Comparison of ENCODE assay signal across 8 cellular contexts in the genomic region with DNA sequence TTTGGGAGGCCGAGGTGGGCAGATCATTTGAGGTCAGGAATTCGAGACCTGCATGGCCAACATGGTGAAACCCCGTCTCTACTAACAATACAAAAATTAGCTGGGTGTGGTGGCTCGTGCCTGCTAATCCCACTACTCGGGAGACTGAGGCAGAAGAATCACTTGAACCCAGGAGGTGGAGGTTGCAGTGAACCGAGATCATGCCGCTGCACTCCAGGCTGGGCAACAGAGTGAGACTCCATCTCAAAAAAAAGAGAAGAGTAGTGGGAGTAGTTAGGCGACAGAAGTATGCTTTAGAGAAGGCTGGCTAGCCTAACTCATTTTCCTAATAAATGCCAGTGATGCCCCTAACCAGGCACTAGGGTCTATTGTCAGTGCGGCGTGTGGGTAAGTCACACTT. TPM values are rescaled to one million over a fixed set of nuclear protein-coding genes. Genes with fewer than 3 reads are reported as not detected.
DNase-seq lines count a peak whose midpoint lies in the region; ATAC-seq, FAIRE-seq and TF ChIP-seq lines count a peak whose summit lies in the region.
"Not testable (repeated sequence)": the region's sequence is repeated elsewhere in the genome, so short reads cannot be mapped to it uniquely, and the experiment has no call there.

No MANE protein-coding gene starts in this region.

- intact Hi-C loops in Calu3 (cut with micrococcal nuclease; ENCODE audit: unreplicated experiment) = loop anchor here (5.0 kb wide), 1 partner anchor 37 kb away; no protein-coding TSS in a partner anchor
- intact Hi-C loops in activated CD4-positive, alpha-beta T cell treated with anti-CD3 and anti-CD28 coated beads, Interleukin-2, amount 10 ng/mL, durations not matched to agents 24 days and 14 days (cut with micrococcal nuclease) = loop anchor here (5.0 kb wide), 1 partner anchor 373 kb away; no protein-coding TSS in a partner anchor
- intact Hi-C loops in MCF 10A (cut with micrococcal nuclease) = loop anchor here (5.0 kb wide), 2 partner anchors 138 to 373 kb away; no protein-coding TSS in a partner anchor

- TF ChIP-seq CTCF in A549 (IDR thresholded peaks at IDR 0.05); Calu3 (IDR thresholded peaks at IDR 0.05; ENCODE audit: unreplicated experiment); RWPE1 (conservative IDR thresholded peaks at IDR 0.05; ENCODE audit: low read depth); MCF 10A (IDR thresholded peaks at IDR 0.05; ENCODE audit: unreplicated experiment); hepatocyte (IDR thresholded peaks at IDR 0.05; ENCODE audit: poor library complexity); osteocyte (IDR thresholded peaks at IDR 0.05): not testable (repeated sequence)

- not testable (repeated sequence) for H3K4me3 Mint-ChIP-seq in Calu3 (ENCODE audit: low read depth, unreplicated experiment); activated CD4-positive, alpha-beta T cell treated with anti-CD3 and anti-CD28 coated beads, Interleukin-2, amount 10 ng/mL, durations not matched to agents 24 days and 14 days; MCF 10A (ENCODE audit: unreplicated experiment); osteocyte (ENCODE audit: unreplicated experiment)
- H3K4me3 Mint-ChIP-seq in activated naive CD4-positive, alpha-beta T cell treated with anti-CD3 and anti-CD28 coated beads, Interleukin-2, amount 10 ng/mL, durations not matched to agents 7 days and 5 days = peak overlapping the region; percentile 2

- H3K4me3 ChIP-seq in A549, hepatocyte: not testable (repeated sequence)

- H3K27ac Mint-ChIP-seq in Calu3 (ENCODE audit: unreplicated experiment) (peak overlapping the region; percentile 13), MCF 10A (ENCODE audit: low read depth, unreplicated experiment) (peak overlapping the region; percentile 61), osteocyte (ENCODE audit: unreplicated experiment) (peak overlapping the region; percentile 88)
- peak overlapping the region; percentile 73 for H3K27ac Mint-ChIP-seq in activated CD4-positive, alpha-beta T cell treated with anti-CD3 and anti-CD28 coated beads, Interleukin-2, amount 10 ng/mL, durations not matched to agents 24 days and 14 days
- H3K27ac Mint-ChIP-seq in activated naive CD4-positive, alpha-beta T cell treated with anti-CD3 and anti-CD28 coated beads, Interleukin-2, amount 10 ng/mL, durations not matched to agents 7 days and 5 days = peak overlapping the region; percentile 90

- H3K27me3 Mint-ChIP-seq in Calu3 (ENCODE audit: unreplicated experiment); activated CD4-positive, alpha-beta T cell treated with anti-CD3 and anti-CD28 coated beads, Interleukin-2, amount 10 ng/mL, durations not matched to agents 24 days and 14 days; activated naive CD4-positive, alpha-beta T cell treated with anti-CD3 and anti-CD28 coated beads, Interleukin-2, amount 10 ng/mL, durations not matched to agents 7 days and 5 days; MCF 10A (ENCODE audit: insufficient read depth, unreplicated experiment); osteocyte (ENCODE audit: unreplicated experiment): not testable (repeated sequence)

- TF ChIP-seq POLR2A in A549 (IDR thresholded peaks at IDR 0.05; ENCODE audit: low read length) = not testable (repeated sequence)

- not testable (repeated sequence) for BruUV-seq in Calu3 (replicated peaks; lab: Mats Ljungman, UMichigan); MCF 10A (replicated peaks; lab: Mats Ljungman, UMichigan)

- FAIRE-seq in A549 (lab: Jason Lieb, UNC) = not testable (repeated sequence)

- peak overlapping the region; percentile 44 for H3K4me2 ChIP-seq in A549
- H3K4me2 ChIP-seq in hepatocyte = not testable (repeated sequence)

- H3K27me3 ChIP-seq in hepatocyte = not testable (repeated sequence)

- H3K36me3 ChIP-seq in hepatocyte (replicated peaks; ENCODE audit: insufficient read depth, low read depth) = not testable (repeated sequence)

- not testable (repeated sequence) for H4K20me1 ChIP-seq in hepatocyte (ENCODE audit: insufficient read depth, poor library complexity, severe bottlenecking)

- WGBS in A549 (ENCODE audit: missing lambda C conversion rate) = 85% methylated on average over 10 of the region's 10 CpGs
- 82% methylated on average over 10 of the region's 10 CpGs for WGBS in hepatocyte (ENCODE audit: low lambda C conversion rate, missing lambda C conversion rate)

- H3K79me2 ChIP-seq in hepatocyte = not testable (repeated sequence)

- ATAC-seq in A549 = not testable (repeated sequence)

- H3K36me3 Mint-ChIP-seq in Calu3 (ENCODE audit: insufficient read depth, unreplicated experiment) = peaks cover 56% of the 10 kb centered on the region
- H3K36me3 Mint-ChIP-seq in activated CD4-positive, alpha-beta T cell treated with anti-CD3 and anti-CD28 coated beads, Interleukin-2, amount 10 ng/mL, durations not matched to agents 24 days and 14 days (ENCODE audit: low read depth) = peaks cover 28% of the 10 kb centered on the region
- not testable (repeated sequence) for H3K36me3 Mint-ChIP-seq in activated naive CD4-positive, alpha-beta T cell treated with anti-CD3 and anti-CD28 coated beads, Interleukin-2, amount 10 ng/mL, durations not matched to agents 7 days and 5 days; osteocyte (ENCODE audit: unreplicated experiment)
- H3K36me3 Mint-ChIP-seq in MCF 10A (ENCODE audit: insufficient read depth, unreplicated experiment) = peaks cover 22% of the 10 kb centered on the region

- H3K9me3 Mint-ChIP-seq in Calu3 (ENCODE audit: low read depth, unreplicated experiment); activated CD4-positive, alpha-beta T cell treated with anti-CD3 and anti-CD28 coated beads, Interleukin-2, amount 10 ng/mL, durations not matched to agents 24 days and 14 days; activated naive CD4-positive, alpha-beta T cell treated with anti-CD3 and anti-CD28 coated beads, Interleukin-2, amount 10 ng/mL, durations not matched to agents 7 days and 5 days; MCF 10A (ENCODE audit: unreplicated experiment); osteocyte (ENCODE audit: unreplicated experiment): not testable (repeated sequence)

- peaks cover 70% of the 10 kb centered on the region for H3K4me1 Mint-ChIP-seq in Calu3 (ENCODE audit: low read depth, unreplicated experiment)
- peaks cover 24% of the 10 kb centered on the region for H3K4me1 Mint-ChIP-seq in activated CD4-positive, alpha-beta T cell treated with anti-CD3 and anti-CD28 coated beads, Interleukin-2, amount 10 ng/mL, durations not matched to agents 24 days and 14 days
- H3K4me1 Mint-ChIP-seq in activated naive CD4-positive, alpha-beta T cell treated with anti-CD3 and anti-CD28 coated beads, Interleukin-2, amount 10 ng/mL, durations not matched to agents 7 days and 5 days = peaks cover 38% of the 10 kb centered on the region
- H3K4me1 Mint-ChIP-seq in MCF 10A (ENCODE audit: insufficient read depth, unreplicated experiment) = peaks cover 52% of the 10 kb centered on the region
- H3K4me1 Mint-ChIP-seq in osteocyte (ENCODE audit: unreplicated experiment) = peaks cover 38% of the 10 kb centered on the region

- not testable (repeated sequence) for H3K9me2 ChIP-seq in hepatocyte (replicated peaks; ENCODE audit: insufficient read depth)

- CTCF ChIA-PET in A549 (lab: Yijun Ruan, JAX) = interaction anchor here (0.6 to 5.9 kb wide), 6 partner anchors 8 to 51 kb away, joined by 3 to 78 read pairs (median 38); a partner anchor contains a TSS
- CTCF ChIA-PET in Calu3 (lab: Charles Lee) = interaction anchor here (3.4 kb wide), 1 partner anchor 52 kb away, joined by 37 read pairs; a partner anchor contains a TSS
- CTCF ChIA-PET in RWPE1 (lab: Yijun Ruan, JAX) = not testable (repeated sequence)
- CTCF ChIA-PET in activated naive CD4-positive, alpha-beta T cell treated with anti-CD3 and anti-CD28 coated beads, Interleukin-2, amount 10 ng/mL, durations not matched to agents 7 days and 5 days (lab: Charles Lee) = interaction anchor here (0.7 to 4.5 kb wide), 4 partner anchors 26 to 77 kb away, joined by 3 to 29 read pairs (median 12); a partner anchor contains a TSS
- CTCF ChIA-PET in MCF 10A (lab: Yijun Ruan, JAX) = interaction anchor here (1.4 to 2.7 kb wide), 2 partner anchors 41 to 136 kb away, joined by 4 to 22 read pairs; no protein-coding TSS in a partner anchor

- TF ChIP-seq EP300 in A549 (IDR thresholded peaks at IDR 0.05) = not testable (repeated sequence)

- POLR2A ChIA-PET in A549 (lab: Yijun Ruan, JAX) (interaction anchor here (1.9 kb wide), 1 partner anchor 52 kb away, joined by 18 read pairs; a partner anchor contains a TSS), MCF 10A (lab: Yijun Ruan, JAX) (interaction anchor here (1.0 to 6.0 kb wide), 6 partner anchors 26 to 52 kb away, joined by 3 to 123 read pairs (median 4); a partner anchor contains a TSS)
- POLR2A ChIA-PET in RWPE1 (lab: Yijun Ruan, JAX; ENCODE audit: low non-redundant PET) = not testable (repeated sequence)

- H2AFZ ChIP-seq in hepatocyte = not testable (repeated sequence)

- not testable (repeated sequence) for H3K9me3 ChIP-seq in A549; hepatocyte (ENCODE audit: low read depth)

- H3K27ac ChIP-seq in A549 (peak overlapping the region; percentile 70 to 88), RWPE1 (peak overlapping the region; percentile 78), hepatocyte (peak overlapping the region; percentile 74)

- H3K4me1 ChIP-seq in A549 = peaks cover 70% of the 10 kb centered on the region
- H3K4me1 ChIP-seq in hepatocyte (ENCODE audit: insufficient read depth) = peaks cover 29% of the 10 kb centered on the region

- not testable (repeated sequence) for TF ChIP-seq RAD21 in A549 (conservative IDR thresholded peaks at IDR 0.05 in 1 of 2, IDR thresholded peaks at IDR 0.05 in 1 of 2)

- not testable (repeated sequence) for DNase-seq in A549 (ENCODE audit: low read depth in 1 of 2, low spot score in 1 of 2); Calu3; RWPE1 (ENCODE audit: low spot score); activated CD4-positive, alpha-beta T cell treated with anti-CD3 and anti-CD28 coated beads, Interleukin-2, amount 10 ng/mL, durations not matched to agents 24 days and 14 days; activated naive CD4-positive, alpha-beta T cell treated with anti-CD3 and anti-CD28 coated beads, Interleukin-2, amount 10 ng/mL, durations not matched to agents 7 days and 5 days; MCF 10A (ENCODE audit: unreplicated experiment); hepatocyte (ENCODE audit: low spot score); osteocyte (ENCODE audit: extremely low spot score, unreplicated experiment)

RNA-seq across cellular contexts. Expression of a gene that starts 26.3 kb away (rescaled TPM):
- polyA plus RNA-seq in A549 (2011; rRNA removed) = 118 and 144 TPM in 2 replicates
- 56.1 and 57.2 TPM in 2 replicates for polyA plus RNA-seq in A549 (2012; cell fraction: cytosol; rRNA removed)
- 63.1 and 116 TPM in 2 replicates for polyA plus RNA-seq in A549 (2012; cell fraction: nucleus; rRNA removed)
- polyA plus RNA-seq in A549 (2017; fragmentation: RNase III; extraction: RNeasy Plus Mini Kit Qiagen cat#74134 plus additional on column Dnase treatment) = 81.6 to 87.3 TPM (median 83.8 TPM) in 3 replicates
- polyA minus RNA-seq in A549 (2011; rRNA and poly(A)+ RNA removed) = 68.9 and 74.6 TPM in 2 replicates
- total RNA-seq in Calu3 (2022) = 60.2 and 60.5 TPM in 2 replicates
- total RNA-seq in activated CD4-positive, alpha-beta T cell treated with anti-CD3 and anti-CD28 coated beads, Interleukin-2, amount 10 ng/mL, durations not matched to agents 24 days and 14 days = 123 and 133 TPM in 2 replicates
- total RNA-seq in MCF 10A (2022) = 47.0 and 47.7 TPM in 2 replicates
- total RNA-seq in hepatocyte = 69.4 and 74.4 TPM in 2 replicates
- 51.6 and 56.2 TPM in 2 replicates for polyA plus RNA-seq in hepatocyte
- 47.3 and 48.0 TPM in 2 replicates for total RNA-seq in osteocyte

RNA-seq across cellular contexts. Expression of a gene that starts 51.9 kb away (rescaled TPM):
- polyA plus RNA-seq in A549 (2011; rRNA removed) = 296 and 321 TPM in 2 replicates
- 275 and 331 TPM in 2 replicates for polyA plus RNA-seq in A549 (2012; cell fraction: cytosol; rRNA removed)
- polyA plus RNA-seq in A549 (2012; cell fraction: nucleus; rRNA removed) = 582 and 654 TPM in 2 replicates
- polyA plus RNA-seq in A549 (2017; fragmentation: RNase III; extraction: RNeasy Plus Mini Kit Qiagen cat#74134 plus additional on column Dnase treatment) = 173 to 207 TPM (median 197 TPM) in 3 replicates
- polyA minus RNA-seq in A549 (2011; rRNA and poly(A)+ RNA removed) = 913 and 975 TPM in 2 replicates
- 742 and 748 TPM in 2 replicates for total RNA-seq in Calu3 (2022)
- total RNA-seq in activated CD4-positive, alpha-beta T cell treated with anti-CD3 and anti-CD28 coated beads, Interleukin-2, amount 10 ng/mL, durations not matched to agents 24 days and 14 days = not detected in 2 replicates
- total RNA-seq in MCF 10A (2022) = 24.1 and 42.1 TPM in 2 replicates
- total RNA-seq in hepatocyte = 49.8 and 60.2 TPM in 2 replicates
- 80.4 and 97.0 TPM in 2 replicates for polyA plus RNA-seq in hepatocyte
- total RNA-seq in osteocyte = 25.7 and 27.3 TPM in 2 replicates

RNA-seq across cellular contexts. Expression of a gene that starts 54.0 kb away (rescaled TPM):
- polyA plus RNA-seq in A549 (2011; rRNA removed) (0.93 and 1.3 TPM in 2 replicates), A549 (2017; fragmentation: RNase III; extraction: RNeasy Plus Mini Kit Qiagen cat#74134 plus additional on column Dnase treatment) (0.42 to 0.46 TPM (median 0.44 TPM) in 3 replicates), hepatocyte (1.5 and 3.8 TPM in 2 replicates)
- polyA plus RNA-seq in A549 (2012; cell fraction: cytosol; rRNA removed) = 0.21 and 0.26 TPM in 2 replicates
- polyA plus RNA-seq in A549 (2012; cell fraction: nucleus; rRNA removed) = 0.10 and 0.31 TPM in 2 replicates
- polyA minus RNA-seq in A549 (2011; rRNA and poly(A)+ RNA removed) = 1.1 and 1.3 TPM in 2 replicates
- total RNA-seq in Calu3 (2022) (5.2 and 5.3 TPM in 2 replicates), MCF 10A (2022) (8.0 and 8.2 TPM in 2 replicates), hepatocyte (5.6 and 6.0 TPM in 2 replicates), osteocyte (10.5 and 11.1 TPM in 2 replicates)
- total RNA-seq in activated CD4-positive, alpha-beta T cell treated with anti-CD3 and anti-CD28 coated beads, Interleukin-2, amount 10 ng/mL, durations not matched to agents 24 days and 14 days = 4.1 and 5.2 TPM in 2 replicates

Comparison
In these comparisons a context has a peak if more than half of its experiments do, and no peak if none do; other contexts are left out.
1. H3K27ac Mint-ChIP-seq: peak in every context shown above with its lines; median percentile 90 in activated naive CD4-positive, alpha-beta T cell treated with anti-CD3 and anti-CD28 coated beads, Interleukin-2, amount 10 ng/mL, durations not matched to agents 7 days and 5 days; 88 in osteocyte; 73 in activated CD4-positive, alpha-beta T cell treated with anti-CD3 and anti-CD28 coated beads, Interleukin-2, amount 10 ng/mL, durations not matched to agents 24 days and 14 days; 61 in MCF 10A; 13 in Calu3.
2. RNA of a gene that starts 51.9 kb away (total RNA-seq): 742 to 748 TPM in Calu3, 49.8 to 60.2 TPM in hepatocyte, 25.7 to 27.3 TPM in osteocyte and 24.1 to 42.1 TPM in MCF 10A; not detected in activated CD4-positive, alpha-beta T cell treated with anti-CD3 and anti-CD28 coated beads, Interleukin-2, amount 10 ng/mL, durations not matched to agents 24 days and 14 days; every median in the first group is over 10 times any median in the second.
3. Peak in every context shown above with its lines, with median percentiles within 50 percentile points of each other: H3K27ac ChIP-seq.